ENCODE assay signal across 22 cellular contexts in the genomic region with DNA sequence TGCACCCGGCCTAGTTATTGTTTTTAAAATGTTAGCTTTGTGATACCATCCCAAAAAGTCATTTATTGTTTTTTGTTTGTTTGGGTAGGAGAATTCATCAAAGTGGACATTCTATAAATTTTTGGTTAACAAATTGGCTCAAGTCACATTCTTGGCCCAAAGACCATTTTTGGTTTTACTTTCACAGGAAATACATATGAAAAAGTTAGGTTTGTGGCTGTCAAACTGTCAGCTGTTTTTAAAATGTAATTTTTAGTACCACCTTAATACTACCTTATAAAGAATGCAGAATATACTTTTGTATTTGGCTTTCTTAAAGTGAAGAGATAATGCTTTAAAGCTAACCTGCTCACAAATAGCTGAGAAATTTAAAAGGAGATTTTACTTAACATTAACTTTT. TPM values are rescaled to one million over a fixed set of nuclear protein-coding genes. Genes with fewer than 3 reads are reported as not detected.
A peak's percentile ranks its signal among the peaks of the same experiment; 100 is the strongest.
DNase-seq lines count a peak whose midpoint lies in the region; ATAC-seq, FAIRE-seq and TF ChIP-seq lines count a peak whose summit lies in the region.
"Had no signal": no experiment of that assay in that cellular context is flagged by ENCODE, and none has a peak within 500 bp of the region (broad histone marks: within the 10 kb centered on the region; RNA-seq: fewer than 3 reads in every experiment).

No MANE protein-coding gene starts in this region.

- no peaks in the 10 kb centered on the region for H3K79me2 ChIP-seq in KMS-11 (ENCODE audit: insufficient read depth, low read depth)

- no peak overlapping the region for H3K27ac ChIP-seq in KMS-11

- no peaks in the 10 kb centered on the region for H3K9me3 Mint-ChIP-seq in immature natural killer cell
- H3K9me3 Mint-ChIP-seq: CD8-positive, alpha-beta T cell; T-cell had no signal

- H3K27me3 ChIP-seq in KMS-11 (ENCODE audit: insufficient read depth, low read depth): no peaks in the 10 kb centered on the region

- no peaks in the 10 kb centered on the region for H3K36me3 ChIP-seq in KMS-11 (ENCODE audit: insufficient read depth)
- H3K36me3 ChIP-seq: HAP-1 had no signal

- H3K4me3 Mint-ChIP-seq in immature natural killer cell: peak overlapping the region; percentile 38 to 75 (median 51)
- H3K4me3 Mint-ChIP-seq: CD8-positive, alpha-beta T cell; T-cell had no signal

- H4K20me1 ChIP-seq in KMS-11 (ENCODE audit: insufficient read depth): no peaks in the 10 kb centered on the region

- DNase-seq in immature natural killer cell (peak; percentile 30 to 48 (median 35)), RCC 7860 (ENCODE audit: low spot score) (no peak), AG08396 (ENCODE audit: low spot score) (no peak), NCI-H146 (lab: John Stamatoyannopoulos, UW) (no peak)
- DNase-seq: Calu3; CD8-positive, alpha-beta T cell; GF-D8; MV-4-11; NCI-H1417; NCI-H187 treated with DMSO at 0.1 percent for 48 hours; NCI-H2227 treated with DMSO at 0.1 percent for 48 hours; NCI-H524; NCI-H82; RPMI8226; SHP77 treated with DMSO at 0.1 percent for 48 hours; SK-N-SH; T-cell had no signal

- no peak overlapping the region for H3K9ac ChIP-seq in KMS-11
- H3K9ac ChIP-seq: SK-N-SH had no signal

- H3K4me3 ChIP-seq in KMS-11 (IDR thresholded peaks at IDR 0.05; ENCODE audit: insufficient read depth, low read depth, low read length): no peak overlapping the region
- H3K4me3 ChIP-seq: HAP-1, K562 had no signal

- peak; percentile 60 for ATAC-seq in GM18511 (IDR thresholded peaks at IDR 0.05; ENCODE audit: unreplicated experiment)
- peak; percentile 44 for ATAC-seq in HG02852 (IDR thresholded peaks at IDR 0.05; ENCODE audit: unreplicated experiment)
- ATAC-seq: CD8-positive, alpha-beta T cell; K562; T-cell had no signal

- H3K36me3 Mint-ChIP-seq in immature natural killer cell: peaks cover 0 to 16% (median 14%) of the 10 kb centered on the region in 3 donors

- peak overlapping the region; percentile 58 for H3K4me2 ChIP-seq in KMS-11
- H3K4me2 ChIP-seq: SK-N-SH had no signal

- peaks cover 25% of the 10 kb centered on the region for H3K4me1 ChIP-seq in KMS-11 (ENCODE audit: low read depth, poor library complexity, severe bottlenecking)

- peaks cover 0 to 2% (median 0%) of the 10 kb centered on the region in 3 donors for H3K27me3 Mint-ChIP-seq in immature natural killer cell (ENCODE audit: low read depth in 3 of 3)
- H3K27me3 Mint-ChIP-seq: T-cell had no signal

- H3K27ac Mint-ChIP-seq in immature natural killer cell: peak overlapping the region in 2 of 6 donors; percentile 43 to 50
- H3K27ac Mint-ChIP-seq: CD8-positive, alpha-beta T cell had no signal

- H3K4me1 Mint-ChIP-seq in immature natural killer cell: peaks cover 27 to 36% of the 10 kb centered on the region in 2 donors

- no peak for FAIRE-seq in RCC 7860 (lab: Jason Lieb, UNC)
- FAIRE-seq: K562 had no signal

- H2AFZ ChIP-seq in KMS-11 (ENCODE audit: low read depth): no peak overlapping the region

- TF ChIP-seq CTCF in KMS-11 (conservative IDR thresholded peaks at IDR 0.05; ENCODE audit: low read depth, low read length): no peak

RNA-seq across cellular contexts. Expression of a gene that starts 25.1 kb away (rescaled TPM):
- 1 to 10 TPM; 2.2 to 5.1 (median 3.0) TPM for polyA plus RNA-seq in immature natural killer cell

Comparison
In these comparisons a context has a peak if more than half of its experiments do, and no peak if none do; other contexts are left out.
1. DNase-seq: peak in immature natural killer cell (3 of 3); none in RCC 7860 (single experiment), AG08396 (single experiment) and NCI-H146 (single experiment).